Comparison of ENCODE assay signal across 18 cellular contexts in genomic region chr12:11963841-11964471, GRCh38.
DNase-seq lines count a peak whose midpoint lies in the region; ATAC-seq, FAIRE-seq and TF ChIP-seq lines count a peak whose summit lies in the region.
"Had no signal": no experiment of that assay in that cellular context is flagged by ENCODE, and none has a peak within 500 bp of the region (broad histone marks: within the 10 kb centered on the region; RNA-seq: fewer than 3 reads in every experiment).

No MANE protein-coding gene starts in this region.

- 80% methylated on average over 1 of the region's 12 CpGs; no CpG with 5 or more reads in 1 of the 2 experiments for WGBS in IMR-90 (ENCODE audit: extremely low coverage in 2 of 2, insufficient read length in 1 of 2), 2 experiments
- WGBS in endodermal cell (ENCODE audit: insufficient coverage in 1 of 2, insufficient read length in 1 of 2), 2 experiments, result 88 to 91% methylated on average over 7 to 12 of the region's 12 CpGs
- WGBS in esophagus squamous epithelium, 2 donors, result 87 to 89% methylated on average over 12 of the region's 12 CpGs

- peaks cover 3% of the 10 kb centered on the region for H3K9me3 ChIP-seq in IMR-90 (ENCODE audit: control insufficient read depth, insufficient read depth, low read length)
- no peaks in the 10 kb centered on the region for H3K9me3 ChIP-seq in endodermal cell (ENCODE audit: control insufficient read depth, low read length)
- H3K9me3 ChIP-seq in neural progenitor cell (ENCODE audit: low read depth), result no peaks in the 10 kb centered on the region
- H3K9me3 ChIP-seq in OCI-LY7 (ENCODE audit: low read length), result no peaks in the 10 kb centered on the region
- no peaks in the 10 kb centered on the region for H3K9me3 ChIP-seq in esophagus squamous epithelium

- in situ Hi-C loops in IMR-90 (cut with MboI; ENCODE audit: low sequenced_read_pairs), result no loop called here

- no peak overlapping the region for H2AK9ac ChIP-seq in IMR-90 (replicated peaks; ENCODE audit: low read depth, low read length, poor library complexity)

- H3K23ac ChIP-seq in IMR-90 (ENCODE audit: low read depth, low read length), result no peak overlapping the region

- BruUV-seq in IMR-90 (replicated peaks; lab: Mats Ljungman, UMichigan) (no TSS peak), OCI-LY7 (replicated peaks; lab: Mats Ljungman, UMichigan) (no TSS peak)

- H4K20me1 ChIP-seq in IMR-90 (ENCODE audit: insufficient read depth, low read length) (no peaks in the 10 kb centered on the region), neural progenitor cell (ENCODE audit: low read depth) (no peaks in the 10 kb centered on the region), OCI-LY7 (ENCODE audit: insufficient read depth, low read length) (no peaks in the 10 kb centered on the region)
- H4K20me1 ChIP-seq: BLaER1 treated with 17β-estradiol and CSF1 and Interleukin-3, amounts not matched to agents 10 nM and 100 nM had no signal

- TF ChIP-seq POLR2A in IMR-90 (IDR thresholded peaks at IDR 0.05; ENCODE audit: low read depth, low read length) (no peak), esophagus squamous epithelium (IDR thresholded peaks at IDR 0.05) (no peak)

- H3K9me1 ChIP-seq in IMR-90 (ENCODE audit: insufficient read depth, low read length), result peaks cover 4% of the 10 kb centered on the region

- H2BK20ac ChIP-seq in IMR-90 (ENCODE audit: low read depth, low read length), result no peak overlapping the region

- FAIRE-seq in GM18507 (lab: Jason Lieb, UNC), result peak; percentile 31
- FAIRE-seq: HTR-8/SVneo had no signal

- H3F3A ChIP-seq in neural progenitor cell (ENCODE audit: low read depth), result no peaks in the 10 kb centered on the region

- H2AFZ ChIP-seq in IMR-90 (replicated peaks; ENCODE audit: low read length, poor library complexity) (peak overlapping the region; percentile 21), neural progenitor cell (replicated peaks) (no peak overlapping the region), OCI-LY7 (ENCODE audit: low read length) (no peak overlapping the region)
- H2AFZ ChIP-seq: GM23248 had no signal

- H3K18ac ChIP-seq in IMR-90 (ENCODE audit: low read depth, low read length), result no peak overlapping the region

- H4K91ac ChIP-seq in IMR-90 (ENCODE audit: insufficient read depth, low read depth, low read length), result no peak overlapping the region

- no peak for DNase-seq in GM18507 (ENCODE audit: extremely low spot score, insufficient read length, low read depth)
- DNase-seq in IMR-90, result no peak
- DNase-seq in endodermal cell, result peak; percentile 52
- no peak for DNase-seq in neural progenitor cell (ENCODE audit: low spot score)
- no peak for DNase-seq in OCI-LY7 (ENCODE audit: low spot score)
- DNase-seq in esophagus squamous epithelium (lab: John Stamatoyannopoulos, UW), result no peak
- DNase-seq in AG08396 (ENCODE audit: low spot score), result no peak
- DNase-seq: 8988T; Calu3; CD8-positive, alpha-beta T cell; DMS79 treated with DMSO at 0.1 percent for 48 hours; GF-D8; GM23248; H9 had no signal

- H3K4me1 Mint-ChIP-seq in endodermal cell (peaks cover 30% of the 10 kb centered on the region), neural progenitor cell (peaks cover 14% of the 10 kb centered on the region)
- H3K4me1 Mint-ChIP-seq: B cell, IgD-negative memory B cell had no signal

- H3K4me2 ChIP-seq in IMR-90 (ENCODE audit: low read depth, low read length) (no peak overlapping the region), neural progenitor cell (no peak overlapping the region), OCI-LY7 (ENCODE audit: low read length) (no peak overlapping the region)

- no peak overlapping the region for H3K4ac ChIP-seq in IMR-90 (ENCODE audit: low read depth, low read length)

- H2BK120ac ChIP-seq in IMR-90 (ENCODE audit: low read depth, low read length), result no peak overlapping the region

- dilution Hi-C loops in IMR-90 (cut with HindIII; ENCODE audit: low sequenced_read_pairs, unreplicated experiment), result no loop called here

- no peaks in the 10 kb centered on the region for H3K79me1 ChIP-seq in IMR-90 (ENCODE audit: low read depth in 1 of 2, low read length in 2 of 2)

- no peak for ATAC-seq in IMR-90 (ENCODE audit: low read depth)
- ATAC-seq: CD8-positive, alpha-beta T cell had no signal

- H3K27ac Mint-ChIP-seq in endodermal cell (no peak overlapping the region), neural progenitor cell (peak overlapping the region; percentile 72)
- H3K27ac Mint-ChIP-seq: B cell; CD8-positive, alpha-beta T cell; H9; IgD-negative memory B cell had no signal

- no peak overlapping the region for H4K8ac ChIP-seq in IMR-90 (ENCODE audit: low read depth in 2 of 2, low read length in 2 of 2)

- H3K36me3 Mint-ChIP-seq in endodermal cell (ENCODE audit: low read depth) (peaks cover 25% of the 10 kb centered on the region), neural progenitor cell (no peaks in the 10 kb centered on the region)
- H3K36me3 Mint-ChIP-seq: CD8-positive, alpha-beta T cell; IgD-negative memory B cell had no signal

- H3K4me3 ChIP-seq in IMR-90 (ENCODE audit: insufficient read depth, low read depth, low read length), result no peak overlapping the region
- no peak overlapping the region for H3K4me3 ChIP-seq in endodermal cell (ENCODE audit: low read length)
- no peak overlapping the region for H3K4me3 ChIP-seq in neural progenitor cell
- no peak overlapping the region for H3K4me3 ChIP-seq in OCI-LY7 (ENCODE audit: low read depth, low read length, poor library complexity, severe bottlenecking)
- no peak overlapping the region for H3K4me3 ChIP-seq in esophagus squamous epithelium
- H3K4me3 ChIP-seq: BLaER1 treated with 17β-estradiol and CSF1 and Interleukin-3, amounts not matched to agents 10 nM and 100 nM; GM23248 had no signal

- no peaks in the 10 kb centered on the region for H3K79me2 ChIP-seq in neural progenitor cell (ENCODE audit: low read depth)
- no peaks in the 10 kb centered on the region for H3K79me2 ChIP-seq in OCI-LY7 (ENCODE audit: insufficient read depth, low read depth, low read length)

- peaks cover 4% of the 10 kb centered on the region for H3K4me1 ChIP-seq in IMR-90 (ENCODE audit: control insufficient read depth, insufficient read depth, low read length)
- peaks cover 6% of the 10 kb centered on the region for H3K4me1 ChIP-seq in endodermal cell (ENCODE audit: control insufficient read depth, insufficient read depth, low read length)
- H3K4me1 ChIP-seq in neural progenitor cell, result peaks cover 6% of the 10 kb centered on the region
- no peaks in the 10 kb centered on the region for H3K4me1 ChIP-seq in OCI-LY7 (ENCODE audit: insufficient read depth, low read length, poor library complexity, severe bottlenecking)
- H3K4me1 ChIP-seq in esophagus squamous epithelium, result no peaks in the 10 kb centered on the region

- H3K27me3 ChIP-seq in IMR-90 (ENCODE audit: control insufficient read depth, insufficient read depth, low read length), result peaks cover 18% of the 10 kb centered on the region
- no peaks in the 10 kb centered on the region for H3K27me3 ChIP-seq in endodermal cell (ENCODE audit: control insufficient read depth, insufficient read depth, low read length, poor library complexity, severe bottlenecking)
- H3K27me3 ChIP-seq in neural progenitor cell, result peaks cover 4% of the 10 kb centered on the region
- no peaks in the 10 kb centered on the region for H3K27me3 ChIP-seq in esophagus squamous epithelium
- H3K27me3 ChIP-seq: BLaER1 treated with 17β-estradiol and CSF1 and Interleukin-3, amounts not matched to agents 10 nM and 100 nM had no signal

- POLR2A ChIA-PET in IMR-90 (lab: Charles Lee; ENCODE audit: unreplicated experiment), result no interaction called here
- POLR2A ChIA-PET in OCI-LY7 (lab: Charles Lee), result interaction anchor here (0.5 to 1.4 kb wide), 4 partner anchors 9 to 609 kb away, joined by 3 to 5 read pairs (median 4); no protein-coding TSS in a partner anchor

- no peak overlapping the region for H3K14ac ChIP-seq in IMR-90 (replicated peaks; ENCODE audit: low read depth, low read length)

- no peak overlapping the region for H4K5ac ChIP-seq in IMR-90 (ENCODE audit: low read depth, low read length)

- no peak overlapping the region for H2AK5ac ChIP-seq in IMR-90 (ENCODE audit: low read depth, low read length)

- no peaks in the 10 kb centered on the region for H3K36me3 ChIP-seq in IMR-90 (ENCODE audit: control insufficient read depth, insufficient read depth, low read length)
- H3K36me3 ChIP-seq in endodermal cell (ENCODE audit: control insufficient read depth, insufficient read depth, low read length), result peaks cover 4% of the 10 kb centered on the region
- H3K36me3 ChIP-seq in neural progenitor cell, result no peaks in the 10 kb centered on the region
- no peaks in the 10 kb centered on the region for H3K36me3 ChIP-seq in OCI-LY7 (ENCODE audit: insufficient read depth, low read length)
- no peaks in the 10 kb centered on the region for H3K36me3 ChIP-seq in esophagus squamous epithelium
- H3K36me3 ChIP-seq: BLaER1 treated with 17β-estradiol and CSF1 and Interleukin-3, amounts not matched to agents 10 nM and 100 nM had no signal

- H2BK5ac ChIP-seq in IMR-90 (ENCODE audit: low read depth, low read length, poor library complexity, severe bottlenecking), result no peak overlapping the region

- H3K9me3 Mint-ChIP-seq in endodermal cell (no peaks in the 10 kb centered on the region), neural progenitor cell (peaks cover 2% of the 10 kb centered on the region)
- H3K9me3 Mint-ChIP-seq: CD8-positive, alpha-beta T cell; H9; IgD-negative memory B cell had no signal

- no peak overlapping the region for H3K56ac ChIP-seq in IMR-90 (ENCODE audit: extremely low read depth, insufficient read depth, low read length)

- CTCF ChIA-PET in IMR-90 (lab: Yijun Ruan, JAX), result no interaction called here
- CTCF ChIA-PET in OCI-LY7 (lab: Charles Lee; ENCODE audit: unreplicated experiment), result no interaction called here

- H3K27me3 Mint-ChIP-seq in endodermal cell (ENCODE audit: insufficient read depth), result no peaks in the 10 kb centered on the region
- H3K27me3 Mint-ChIP-seq in neural progenitor cell (ENCODE audit: insufficient read depth, low read depth), result peaks cover 3% of the 10 kb centered on the region
- H3K27me3 Mint-ChIP-seq: B cell had no signal

- no peak overlapping the region for H3K9ac ChIP-seq in IMR-90 (ENCODE audit: low read depth, low read length)
- H3K9ac ChIP-seq in endodermal cell (ENCODE audit: extremely low read depth, low read length, poor library complexity, severe bottlenecking), result no peak overlapping the region
- H3K9ac ChIP-seq in neural progenitor cell, result no peak overlapping the region
- H3K9ac ChIP-seq: BLaER1 treated with 17β-estradiol and CSF1 and Interleukin-3, amounts not matched to agents 10 nM and 100 nM; GM23248 had no signal

- H3K9me2 ChIP-seq in OCI-LY7 (ENCODE audit: insufficient read depth, low read length), result no peaks in the 10 kb centered on the region

- no peak for TF ChIP-seq RAD21 in IMR-90 (IDR thresholded peaks at IDR 0.05; ENCODE audit: low read length)

- H3K4me3 Mint-ChIP-seq in endodermal cell (no peak overlapping the region), neural progenitor cell (no peak overlapping the region)
- H3K4me3 Mint-ChIP-seq: B cell; CD8-positive, alpha-beta T cell; H9 had no signal

- H3K27ac ChIP-seq in IMR-90 (ENCODE audit: insufficient read depth, low read length) (no peak overlapping the region), endodermal cell (ENCODE audit: low read depth, low read length) (no peak overlapping the region), neural progenitor cell (no peak overlapping the region), OCI-LY7 (ENCODE audit: low read depth, low read length, poor library complexity, severe bottlenecking) (no peak overlapping the region), esophagus squamous epithelium (no peak overlapping the region)
- H3K27ac ChIP-seq: BLaER1 treated with 17β-estradiol and CSF1 and Interleukin-3, amounts not matched to agents 10 nM and 100 nM; GM23248 had no signal

- H2BK15ac ChIP-seq in IMR-90 (ENCODE audit: low read depth, low read length), result no peak overlapping the region

- no peak for TF ChIP-seq CTCF in IMR-90 (conservative IDR thresholded peaks at IDR 0.05; ENCODE audit: low read depth, low read length)
- no peak for TF ChIP-seq CTCF in endodermal cell (conservative IDR thresholded peaks at IDR 0.05)
- no peak for TF ChIP-seq CTCF in neural progenitor cell (IDR thresholded peaks at IDR 0.05)
- TF ChIP-seq CTCF in OCI-LY7 (conservative IDR thresholded peaks at IDR 0.05; ENCODE audit: low read length), result no peak
- no peak for TF ChIP-seq CTCF in esophagus squamous epithelium (IDR thresholded peaks at IDR 0.05)

- intact Hi-C loops in IMR-90 (cut with micrococcal nuclease) (no loop called here), OCI-LY7 (cut with micrococcal nuclease; ENCODE audit: unreplicated experiment) (no loop called here), esophagus squamous epithelium (cut with DNase I) (no loop called here)
